Comparison of ENCODE assay signal across 7 cellular contexts in genomic region chr20:50930139-50931047, GRCh38. TPM values are rescaled to one million over a fixed set of nuclear protein-coding genes. Genes with fewer than 3 reads are reported as not detected.
DNase-seq lines count a peak whose midpoint lies in the region; ATAC-seq and TF ChIP-seq lines count a peak whose summit lies in the region.

No MANE protein-coding gene starts in this region.

- peak in 14 of 34 experiments; percentile 2 to 31 (median 10) for DNase-seq in T-cell
- peak; percentile 60 for DNase-seq in ecto neural progenitor cell (ENCODE audit: low spot score)
- DNase-seq in mesothelial cell of epicardium (ENCODE audit: low spot score in 2 of 2, unreplicated experiment in 2 of 2), result peak; percentile 29 to 51
- peak; percentile 31 to 38 for DNase-seq in thyroid gland

- H3K4me1 ChIP-seq in thyroid gland, result peaks cover 27 to 30% of the 10 kb centered on the region in 2 donors

- 0% methylated on average over 3 to 9 of the region's 97 CpGs for WGBS in thyroid gland, 2 donors

- TF ChIP-seq CTCF in mesothelial cell of epicardium (IDR thresholded peaks at IDR 0.05; ENCODE audit: unreplicated experiment) (no peak), thyroid gland (IDR thresholded peaks at IDR 0.05) (no peak)

- peak overlapping the region in 2 of 3 donors; percentile 84 to 85 for H3K4me3 ChIP-seq in thyroid gland (replicated peaks in 1 of 3)

- no peaks in the 10 kb centered on the region for H3K27me3 ChIP-seq in thyroid gland

- intact Hi-C loops in thyroid gland (cut with DNase I), result no loop called here

- TF ChIP-seq POLR2A in GM18951 (IDR thresholded peaks at IDR 0.05; ENCODE audit: extremely low read depth, insufficient read depth, insufficient read length), result peak; percentile 20
- TF ChIP-seq POLR2A in thyroid gland (IDR thresholded peaks at IDR 0.05), result no peak

- H3K4me3 Mint-ChIP-seq in T-cell (peak overlapping the region; percentile 93 to 96 (median 95)), mesothelial cell of epicardium (peak overlapping the region; percentile 89)

- H3K27me3 Mint-ChIP-seq in T-cell (no peaks in the 10 kb centered on the region), mesothelial cell of epicardium (ENCODE audit: low read depth) (no peaks in the 10 kb centered on the region)

- peak overlapping the region; percentile 92 to 98 for H3K27ac Mint-ChIP-seq in T-cell
- H3K27ac Mint-ChIP-seq in mesothelial cell of epicardium, result peak overlapping the region; percentile 95

- H3K36me3 ChIP-seq in thyroid gland, result peaks cover 3 to 9% of the 10 kb centered on the region in 2 donors

- H3K9me3 Mint-ChIP-seq in T-cell (no peaks in the 10 kb centered on the region), mesothelial cell of epicardium (no peaks in the 10 kb centered on the region)

- in situ Hi-C loops in GM18951 (cut with MboI; ENCODE audit: low sequenced_read_pairs, unreplicated experiment), result no loop called here

- POLR2A ChIA-PET in T-cell (lab: Charles Lee), result interaction anchor here (0.6 to 2.1 kb wide), 13 partner anchors 12 to 1254 kb away, joined by 3 to 41 read pairs (median 5); partner anchors contain the start of genes DPM1 (in 2 of the 2), MOCS3 (in 2 of the 2) and BCAS4 (in 1 of the 2)

- ATAC-seq in HG03108 (IDR thresholded peaks at IDR 0.05; ENCODE audit: unreplicated experiment), result peak; percentile 7
- peak in 1 of 4 experiments; percentile 18 for ATAC-seq in T-cell (replicated peaks in 1 of 4)
- no peak for ATAC-seq in HG02981 (IDR thresholded peaks at IDR 0.05; ENCODE audit: unreplicated experiment)

- H3K4me1 Mint-ChIP-seq in T-cell (peaks cover 47 to 52% (median 49%) of the 10 kb centered on the region in 3 donors), mesothelial cell of epicardium (peaks cover 49% of the 10 kb centered on the region)

- CTCF ChIA-PET in T-cell (lab: Charles Lee), result interaction anchor here (0.6 to 4.1 kb wide), 25 partner anchors 10 to 1291 kb away, joined by 3 to 56 read pairs (median 5); partner anchors contain the start of genes BCAS4 (in 2 of the 2), DPM1 (in 2 of the 2) and MOCS3 (in 1 of the 2)

- no peaks in the 10 kb centered on the region for H3K9me3 ChIP-seq in thyroid gland

- peak overlapping the region; percentile 97 to 99 (median 97) for H3K27ac ChIP-seq in thyroid gland

- H3K36me3 Mint-ChIP-seq in T-cell (peaks cover 32% of the 10 kb centered on the region), mesothelial cell of epicardium (peaks cover 2% of the 10 kb centered on the region)

RNA-seq across cellular contexts. Expression of gene ADNP, which starts 0.8 kb away (rescaled TPM):
- 10 to 100 TPM; 57.4 to 66.8 (median 61.7) TPM for total RNA-seq in T-cell
- total RNA-seq in mesothelial cell of epicardium, result 158 to 165 TPM (median 159 TPM) in 3 replicates
- total RNA-seq in thyroid gland, result 10 to 100 TPM; 55.5 to 68.9 (median 63.5) TPM

RNA-seq across cellular contexts. Expression of gene DPM1, which starts 27.9 kb away (rescaled TPM):
- total RNA-seq in T-cell (10 to 100 TPM; 23.1 to 37.6 (median 33.4) TPM), mesothelial cell of epicardium (34.5 to 36.5 TPM (median 36.0 TPM) in 3 replicates), thyroid gland (10 to 100 TPM; 48.8 to 83.1 (median 60.2) TPM)

RNA-seq across cellular contexts. Expression of gene MOCS3, which starts 28.2 kb away (rescaled TPM):
- total RNA-seq in T-cell, result 1 to 10 TPM; 2.6 to 8.3 (median 7.6) TPM
- 5.4 to 5.7 TPM (median 5.7 TPM) in 3 replicates for total RNA-seq in mesothelial cell of epicardium
- total RNA-seq in thyroid gland, result 1 to 10 TPM; 6.7 to 7.8 (median 7.6) TPM
